In genomic region chr7:128403676-128404075, GRCh38 we compare ENCODE assay signal across 1 cellular context.
TF ChIP-seq lines count a peak whose summit lies in the region.

No MANE protein-coding gene starts in this region.

TF ChIP-seq in GM23338, 12 proteins besides CTCF, POLR2A, EP300 and RAD21:
- TF ChIP-seq EZH2 (IDR thresholded peaks at IDR 0.05; ENCODE audit: low read depth, unreplicated experiment) (no peak), JUNB (IDR thresholded peaks at IDR 0.05; ENCODE audit: unreplicated experiment) (no peak), ZNF114 (CRISPR knock-in tag; IDR thresholded peaks at IDR 0.05) (no peak), REST (IDR thresholded peaks at IDR 0.05; ENCODE audit: unreplicated experiment) (no peak), ZNF462 (CRISPR knock-in tag; IDR thresholded peaks at IDR 0.05) (no peak), STAT1 (IDR thresholded peaks at IDR 0.05; ENCODE audit: unreplicated experiment) (no peak), ZNF331 (CRISPR knock-in tag; IDR thresholded peaks at IDR 0.05; ENCODE audit: low read depth) (no peak), POLR2AphosphoS5 (IDR thresholded peaks at IDR 0.05; ENCODE audit: low read depth) (no peak), CREB1 (CRISPR knock-in tag; IDR thresholded peaks at IDR 0.05; ENCODE audit: low read depth) (no peak), NANOG (IDR thresholded peaks at IDR 0.05; ENCODE audit: borderline replicate concordance) (no peak), ETS1 (IDR thresholded peaks at IDR 0.05) (no peak), EZH2phosphoT487 (IDR thresholded peaks at IDR 0.05; ENCODE audit: unreplicated experiment) (no peak)
TF ChIP-seq in GM23338: peak in this region for 0.
